In genomic region chr7:24476227-24476626, GRCh38 we compare ENCODE assay signal across 15 cellular contexts.
"Had no signal": no experiment of that assay in that cellular context is flagged by ENCODE, and none has a peak within 500 bp of the region (broad histone marks: within the 10 kb centered on the region; RNA-seq: fewer than 3 reads in every experiment).

No MANE protein-coding gene starts in this region.

- H3K4me3 ChIP-seq: breast epithelium, gastroesophageal sphincter, heart right ventricle, lung, smooth muscle cell, uterus had no signal

- DNase-seq: activated B cell treated with CpG ODN at 0.5 μM for 24 hours; activated CD4-positive, alpha-beta T cell treated with anti-CD3 and anti-CD28 coated beads for 48 hours; activated gamma-delta T cell treated with Interleukin-2 at 50 U/mL for 16 hours; cerebellar nuclear complex; effector memory CD8-positive, alpha-beta T cell; heart right ventricle; midbrain; stimulated activated naive CD8-positive, alpha-beta T cell treated with anti-CD3 and anti-CD28 coated beads, Interleukin-15, amount 100 ng/mL, for 72 hours; T-helper 2 cell; uterus had no signal

- H3K27ac ChIP-seq: neutrophil, uterus had no signal

- H3K36me3 ChIP-seq: breast epithelium, gastroesophageal sphincter, heart right ventricle, neutrophil, uterus had no signal

- H3K27me3 ChIP-seq: breast epithelium, gastroesophageal sphincter, heart right ventricle, neutrophil, uterus had no signal

- H3K9me3 ChIP-seq: breast epithelium, gastroesophageal sphincter, heart right ventricle, neutrophil, uterus had no signal

- ATAC-seq: effector memory CD8-positive, alpha-beta T cell; gastroesophageal sphincter; stimulated activated naive CD8-positive, alpha-beta T cell treated with anti-CD3 and anti-CD28 coated beads, Interleukin-15, amount 100 ng/mL, for 72 hours had no signal

- H3K4me1 ChIP-seq: breast epithelium, uterus had no signal

- H3K4me2 ChIP-seq: smooth muscle cell had no signal
